11 cellular contexts compared by ENCODE assay signal in genomic region chr5:87829214-87829551, GRCh38.
A peak's percentile ranks its signal among the peaks of the same experiment; 100 is the strongest.
DNase-seq lines count a peak whose midpoint lies in the region; ATAC-seq and TF ChIP-seq lines count a peak whose summit lies in the region.
"Had no signal": no experiment of that assay in that cellular context is flagged by ENCODE, and none has a peak within 500 bp of the region (broad histone marks: within the 10 kb centered on the region; RNA-seq: fewer than 3 reads in every experiment).

No MANE protein-coding gene starts in this region.

- H3K23ac ChIP-seq in mesendoderm (ENCODE audit: low read length) = no peak overlapping the region

- H3K9ac ChIP-seq in mammary epithelial cell (ENCODE audit: insufficient read depth, low read length) (no peak overlapping the region), mesendoderm (ENCODE audit: low read length) (no peak overlapping the region)

- no peak overlapping the region for H3K27ac Mint-ChIP-seq in natural killer cell
- H3K27ac Mint-ChIP-seq: activated CD4-positive, alpha-beta memory T cell treated with anti-CD3 and anti-CD28 coated beads, Interleukin-2, amount 10 ng/mL, durations not matched to agents 7 days and 5 days had no signal

- no peak for TF ChIP-seq CTCF in LNCaP clone FGC (IDR thresholded peaks at IDR 0.05; ENCODE audit: control insufficient read depth, extremely low read depth, insufficient read depth)
- no peak for TF ChIP-seq CTCF in mammary epithelial cell (conservative IDR thresholded peaks at IDR 0.05 in 1 of 2, IDR thresholded peaks at IDR 0.05 in 1 of 2; ENCODE audit: extremely low read depth in 1 of 2, insufficient read depth in 1 of 2, low read depth in 1 of 2, low read length in 2 of 2)
- TF ChIP-seq CTCF in prostate gland (IDR thresholded peaks at IDR 0.05) = no peak
- no peak for TF ChIP-seq CTCF in natural killer cell (IDR thresholded peaks at IDR 0.05)

- H3K79me2 ChIP-seq in mammary epithelial cell (ENCODE audit: insufficient read depth, low read length) = no peaks in the 10 kb centered on the region
- H3K79me2 ChIP-seq in mesendoderm (ENCODE audit: control insufficient read depth, insufficient read depth, low read length) = no peaks in the 10 kb centered on the region

- dilution Hi-C loops in mammary epithelial cell (cut with HindIII; ENCODE audit: low sequenced_read_pairs) = no loop called here

- no peak overlapping the region for H2AFZ ChIP-seq in mammary epithelial cell (ENCODE audit: low read depth, low read length)

- H2BK15ac ChIP-seq in mesendoderm (replicated peaks; ENCODE audit: low read depth) = no peak overlapping the region

- no peak overlapping the region for H2BK120ac ChIP-seq in mesendoderm (ENCODE audit: low read depth, low read length)

- no peaks in the 10 kb centered on the region for H3K36me3 Mint-ChIP-seq in natural killer cell

- CTCF ChIA-PET in mammary epithelial cell (lab: Charles Lee; ENCODE audit: low non-redundant PET) = no interaction called here

- H3K18ac ChIP-seq in mesendoderm (ENCODE audit: low read length) = no peak overlapping the region

- H3K56ac ChIP-seq in mesendoderm (ENCODE audit: low read length) = no peak overlapping the region

- H3K4me1 ChIP-seq in mammary epithelial cell (ENCODE audit: insufficient read depth, low read length) = no peaks in the 10 kb centered on the region
- no peaks in the 10 kb centered on the region for H3K4me1 ChIP-seq in mesendoderm (ENCODE audit: control insufficient read depth, low read depth, low read length)
- no peaks in the 10 kb centered on the region for H3K4me1 ChIP-seq in prostate gland (replicated peaks)
- H3K4me1 ChIP-seq: esophagus squamous epithelium had no signal

- H3K27me3 Mint-ChIP-seq in natural killer cell (ENCODE audit: low read depth in 2 of 2) = no peaks in the 10 kb centered on the region
- H3K27me3 Mint-ChIP-seq: activated CD4-positive, alpha-beta memory T cell treated with anti-CD3 and anti-CD28 coated beads, Interleukin-2, amount 10 ng/mL, durations not matched to agents 7 days and 5 days had no signal

- intact Hi-C loops in mammary epithelial cell (cut with micrococcal nuclease) (no loop called here), prostate gland (cut with DNase I) (no loop called here), natural killer cell (cut with micrococcal nuclease) (no loop called here)

- no peak for TF ChIP-seq POLR2A in prostate gland (IDR thresholded peaks at IDR 0.05)

- H3K4me3 ChIP-seq in LNCaP clone FGC (ENCODE audit: low read depth, low read length) (no peak overlapping the region), mammary epithelial cell (replicated peaks in 1 of 3; ENCODE audit: insufficient read depth in 1 of 3, low read depth in 2 of 3, low read length in 3 of 3) (no peak overlapping the region), mesendoderm (ENCODE audit: low read length) (no peak overlapping the region), prostate gland (no peak overlapping the region)
- H3K4me3 ChIP-seq: esophagus squamous epithelium had no signal

- H3K9me3 Mint-ChIP-seq in natural killer cell = peaks cover 4 to 8% of the 10 kb centered on the region in 2 donors

- no peak overlapping the region for H3K4me3 Mint-ChIP-seq in natural killer cell
- H3K4me3 Mint-ChIP-seq: activated CD4-positive, alpha-beta memory T cell treated with anti-CD3 and anti-CD28 coated beads, Interleukin-2, amount 10 ng/mL, durations not matched to agents 7 days and 5 days had no signal

- H2AK5ac ChIP-seq in mesendoderm (ENCODE audit: low read length) = no peak overlapping the region

- H4K8ac ChIP-seq in mesendoderm (ENCODE audit: low read depth, low read length) = peak overlapping the region; percentile 39

- H4K5ac ChIP-seq in mesendoderm (ENCODE audit: low read length) = no peak overlapping the region

- DNase-seq in COLO829 (ENCODE audit: low spot score) = peak; percentile 38
- DNase-seq in LNCaP clone FGC (ENCODE audit: low read depth) = peak; percentile 77
- peak; percentile 52 for DNase-seq in mammary epithelial cell
- DNase-seq in mesendoderm = no peak
- no peak for DNase-seq in activated T-cell treated with anti-CD3 and anti-CD28 coated beads, Interleukin-2, amount 50 U/mL, for 1 hour
- DNase-seq in prostate gland (ENCODE audit: low spot score) = no peak
- no peak for DNase-seq in SKM-1 treated with dmso at 0.1 percent for 144 hours (lab: John Stamatoyannopoulos, UW; ENCODE audit: unreplicated experiment)
- no peak for DNase-seq in natural killer cell
- DNase-seq: activated CD4-positive, alpha-beta memory T cell treated with anti-CD3 and anti-CD28 coated beads, Interleukin-2, amount 10 ng/mL, durations not matched to agents 7 days and 5 days; esophagus squamous epithelium; NCI-H187 treated with DMSO at 0.1 percent for 48 hours had no signal

- H4K20me1 ChIP-seq in mammary epithelial cell (ENCODE audit: insufficient read depth, low read length) = no peaks in the 10 kb centered on the region

- H2BK5ac ChIP-seq in mesendoderm (ENCODE audit: low read length) = no peak overlapping the region

- 50% methylated on average over 5 of the region's 5 CpGs for WGBS in mammary epithelial cell (ENCODE audit: low coverage, missing lambda C conversion rate)
- WGBS in mesendoderm (ENCODE audit: extremely low coverage, insufficient coverage, low lambda C conversion rate) = 100% methylated on average over 1 of the region's 5 CpGs
- 57% methylated on average over 5 of the region's 5 CpGs for WGBS in prostate gland

- no peaks in the 10 kb centered on the region for H3K36me3 ChIP-seq in mammary epithelial cell (ENCODE audit: insufficient read depth, low read length)
- H3K36me3 ChIP-seq in mesendoderm (ENCODE audit: control insufficient read depth, insufficient read depth, low read length) = no peaks in the 10 kb centered on the region
- no peaks in the 10 kb centered on the region for H3K36me3 ChIP-seq in prostate gland
- H3K36me3 ChIP-seq: esophagus squamous epithelium had no signal

- in situ Hi-C loops in mammary epithelial cell (cut with MboI; ENCODE audit: low sequenced_read_pairs in 2 of 2) = no loop called here

- no peak for ATAC-seq in natural killer cell

- no TSS peak for BruUV-seq in mammary epithelial cell (replicated peaks; lab: Mats Ljungman, UMichigan)

- H3K4ac ChIP-seq in mesendoderm (ENCODE audit: low read depth, low read length) = no peak overlapping the region

- no peak overlapping the region for H3K4me2 ChIP-seq in mammary epithelial cell (ENCODE audit: insufficient read depth, low read depth, low read length)
- no peak overlapping the region for H3K4me2 ChIP-seq in mesendoderm (ENCODE audit: low read length)

- no peak overlapping the region for H3K27ac ChIP-seq in mammary epithelial cell (ENCODE audit: insufficient read depth, low read depth, low read length)
- no peak overlapping the region for H3K27ac ChIP-seq in mesendoderm (ENCODE audit: low read depth, low read length)
- no peak overlapping the region for H3K27ac ChIP-seq in prostate gland
- H3K27ac ChIP-seq: esophagus squamous epithelium had no signal

- no peaks in the 10 kb centered on the region for H3K79me1 ChIP-seq in mesendoderm (ENCODE audit: low read length)

- H3K27me3 ChIP-seq in mammary epithelial cell (ENCODE audit: insufficient read depth, low read length) = no peaks in the 10 kb centered on the region
- H3K27me3 ChIP-seq in mesendoderm (ENCODE audit: insufficient read depth, low read length, poor library complexity) = no peaks in the 10 kb centered on the region
- H3K27me3 ChIP-seq in prostate gland (replicated peaks; ENCODE audit: insufficient read depth) = no peaks in the 10 kb centered on the region
- H3K27me3 ChIP-seq: esophagus squamous epithelium had no signal

- no peaks in the 10 kb centered on the region for H3K4me1 Mint-ChIP-seq in natural killer cell
- H3K4me1 Mint-ChIP-seq: activated CD4-positive, alpha-beta memory T cell treated with anti-CD3 and anti-CD28 coated beads, Interleukin-2, amount 10 ng/mL, durations not matched to agents 7 days and 5 days had no signal

- no peaks in the 10 kb centered on the region for H3K9me3 ChIP-seq in mammary epithelial cell (replicated peaks; ENCODE audit: insufficient read depth, low read length)
- no peaks in the 10 kb centered on the region for H3K9me3 ChIP-seq in prostate gland

Comparison
In these comparisons a context has a peak if more than half of its experiments do, and no peak if none do; other contexts are left out.
1. DNase-seq: peak in COLO829 (single experiment), LNCaP clone FGC (single experiment) and mammary epithelial cell (single experiment); none in mesendoderm (single experiment), activated T-cell treated with anti-CD3 and anti-CD28 coated beads, Interleukin-2, amount 50 U/mL, for 1 hour (single experiment), prostate gland (single experiment), SKM-1 treated with dmso at 0.1 percent for 144 hours (single experiment) and natural killer cell (single experiment).